In the genomic region with DNA sequence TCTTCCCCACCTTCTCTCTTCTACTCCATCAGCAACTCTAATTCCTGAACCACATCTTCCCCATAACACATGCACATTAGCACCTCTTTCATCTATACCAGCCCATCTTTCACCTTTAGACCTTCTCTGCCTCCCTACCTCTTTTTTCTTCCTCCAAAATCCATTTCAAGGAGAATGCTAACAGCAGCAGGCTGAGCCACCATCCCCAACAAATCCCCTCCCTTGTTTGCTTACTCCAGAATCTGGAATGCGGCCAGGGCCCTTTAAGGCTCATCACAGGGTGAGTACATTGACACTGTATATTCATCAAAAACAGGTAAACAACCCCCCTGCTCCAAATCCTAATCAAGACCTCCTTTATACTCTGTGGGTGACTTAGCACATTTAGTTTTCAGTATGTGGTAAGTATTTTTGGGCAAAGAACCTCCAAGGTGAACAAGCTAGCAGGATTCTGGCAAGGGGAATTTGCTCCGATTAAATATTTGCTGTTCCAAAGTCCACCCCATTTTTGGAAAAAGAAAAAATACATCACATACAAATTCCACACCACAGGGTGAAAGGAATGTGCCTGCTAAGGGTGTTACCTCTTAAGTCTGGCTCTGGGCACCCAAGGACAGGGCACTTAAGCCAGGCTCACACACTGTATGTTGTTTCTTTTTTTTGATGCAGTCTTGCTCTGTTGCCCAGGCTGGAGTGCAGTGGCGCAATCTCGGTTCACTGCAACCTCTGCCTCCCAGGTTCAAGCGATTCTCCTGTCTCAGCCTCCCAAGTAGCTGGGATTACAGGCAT, we compare ENCODE assay signal across 1 cellular context.
TF ChIP-seq lines count a peak whose summit lies in the region.

No MANE protein-coding gene starts in this region.

TF ChIP-seq in HepG2, 621 proteins besides CTCF, POLR2A, EP300 and RAD21 (continued from another document and continues in another):
- TF ChIP-seq SALL1 (CRISPR knock-in tag; IDR thresholded peaks at IDR 0.05) (peak; percentile 87), CBFB (CRISPR knock-in tag; IDR thresholded peaks at IDR 0.05) (no peak), ZKSCAN5 (CRISPR knock-in tag; IDR thresholded peaks at IDR 0.05) (no peak), MIXL1 (CRISPR knock-in tag; IDR thresholded peaks at IDR 0.05) (peak; percentile 16; the same call in 1 of the 2 replicates), ZMYM4 (CRISPR knock-in tag; IDR thresholded peaks at IDR 0.05) (peak; percentile 10; the same call in 1 of the 2 replicates), TCF12 (IDR thresholded peaks at IDR 0.05) (no peak), TCF12 (CRISPR knock-in tag; IDR thresholded peaks at IDR 0.05) (peak; percentile 6; the same call in 1 of the 2 replicates), MEF2D (CRISPR knock-in tag; IDR thresholded peaks at IDR 0.05) (peak; percentile 98), NR1H2 (CRISPR knock-in tag; IDR thresholded peaks at IDR 0.05; ENCODE audit: borderline replicate concordance, low read depth) (no peak), ZNF644 (CRISPR knock-in tag; IDR thresholded peaks at IDR 0.05; ENCODE audit: low read depth) (0 out of 2 replicates have a peak, but pooled peaks have one; percentile 50), ZSCAN22 (CRISPR knock-in tag; IDR thresholded peaks at IDR 0.05) (no peak), NCOA2 (CRISPR knock-in tag; IDR thresholded peaks at IDR 0.05) (peak; percentile 88), ZNF121 (CRISPR knock-in tag; IDR thresholded peaks at IDR 0.05) (peak; percentile 100), ZBTB42 (CRISPR knock-in tag; IDR thresholded peaks at IDR 0.05) (no peak), ZNF678 (CRISPR knock-in tag; IDR thresholded peaks at IDR 0.05) (no peak), ZNF12 (CRISPR knock-in tag; IDR thresholded peaks at IDR 0.05) (no peak; the same call in 1 of the 2 replicates), ZNF331 (CRISPR knock-in tag; IDR thresholded peaks at IDR 0.05) (0 out of 2 replicates have a peak, but pooled peaks have one; percentile 11), ZNF768 (CRISPR knock-in tag; IDR thresholded peaks at IDR 0.05) (no peak), DNMT3B (CRISPR knock-in tag; conservative IDR thresholded peaks at IDR 0.05) (peak; percentile 74; the same call in 1 of the 2 replicates), RFXANK (CRISPR knock-in tag; IDR thresholded peaks at IDR 0.05) (0 out of 2 replicates have a peak, but pooled peaks have one; percentile 26), ZNF878 (CRISPR knock-in tag; IDR thresholded peaks at IDR 0.05) (0 out of 2 replicates have a peak, but pooled peaks have one; percentile 44), ZNF7 (CRISPR knock-in tag; IDR thresholded peaks at IDR 0.05) (peak; percentile 94), PITX1 (CRISPR knock-in tag; IDR thresholded peaks at IDR 0.05) (peak; percentile 70), KDM1A (CRISPR knock-in tag; IDR thresholded peaks at IDR 0.05) (peak; percentile 88; the same call in 1 of the 2 replicates), RXRB (CRISPR knock-in tag; IDR thresholded peaks at IDR 0.05; ENCODE audit: borderline replicate concordance) (0 out of 2 replicates have a peak, but pooled peaks have one; percentile 15), FOXP1 (IDR thresholded peaks at IDR 0.05) (peak; percentile 92), FOXP1 (CRISPR knock-in tag; IDR thresholded peaks at IDR 0.05) (peak; percentile 91), BORCS8-MEF2B (CRISPR knock-in tag; IDR thresholded peaks at IDR 0.05) (no peak), HHEX (CRISPR knock-in tag; IDR thresholded peaks at IDR 0.05) (peak; percentile 67; the same call in 1 of the 2 replicates), RBM22 (optimal IDR thresholded peaks at IDR 0.05; ENCODE audit: low read length) (no peak)
- TF ChIP-seq, protein P1, sequence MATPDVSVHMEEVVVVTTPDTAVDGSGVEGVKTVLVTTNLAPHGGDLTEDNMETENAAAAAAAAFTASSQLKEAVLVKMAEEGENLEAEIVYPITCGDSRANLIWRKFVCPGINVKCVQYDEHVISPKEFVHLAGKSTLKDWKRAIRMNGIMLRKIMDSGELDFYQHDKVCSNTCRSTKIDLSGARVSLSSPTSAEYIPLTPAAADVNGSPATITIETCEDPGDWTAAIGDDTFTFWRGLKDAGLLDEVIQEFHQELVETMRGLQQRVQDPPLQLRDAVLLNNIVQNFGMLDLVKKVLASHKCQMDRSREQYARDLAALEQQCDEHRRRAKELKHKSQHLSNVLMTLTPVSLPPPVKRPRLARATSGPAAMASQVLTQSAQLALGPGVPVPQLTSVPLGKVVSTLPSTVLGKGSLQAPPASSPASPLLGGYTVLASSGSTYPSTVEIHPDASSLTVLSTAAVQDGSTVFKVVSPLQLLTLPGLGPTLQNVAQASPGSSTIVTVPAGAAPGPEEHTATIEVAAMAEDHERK (CRISPR knock-in tag; IDR thresholded peaks at IDR 0.05; ENCODE audit: low read depth) = no peak
- TF ChIP-seq, protein P2, sequence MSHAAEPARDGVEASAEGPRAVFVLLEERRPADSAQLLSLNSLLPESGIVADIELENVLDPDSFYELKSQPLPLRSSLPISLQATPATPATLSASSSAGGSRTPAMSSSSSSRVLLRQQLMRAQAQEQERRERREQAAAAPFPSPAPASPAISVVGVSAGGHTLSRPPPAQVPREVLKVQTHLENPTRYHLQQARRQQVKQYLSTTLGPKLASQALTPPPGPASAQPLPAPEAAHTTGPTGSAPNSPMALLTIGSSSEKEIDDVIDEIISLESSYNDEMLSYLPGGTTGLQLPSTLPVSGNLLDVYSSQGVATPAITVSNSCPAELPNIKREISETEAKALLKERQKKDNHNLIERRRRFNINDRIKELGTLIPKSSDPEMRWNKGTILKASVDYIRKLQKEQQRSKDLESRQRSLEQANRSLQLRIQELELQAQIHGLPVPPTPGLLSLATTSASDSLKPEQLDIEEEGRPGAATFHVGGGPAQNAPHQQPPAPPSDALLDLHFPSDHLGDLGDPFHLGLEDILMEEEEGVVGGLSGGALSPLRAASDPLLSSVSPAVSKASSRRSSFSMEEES (CRISPR knock-in tag; IDR thresholded peaks at IDR 0.05) = peak; percentile 65; the same call in 1 of the 2 replicates
- TF ChIP-seq, protein P3, sequence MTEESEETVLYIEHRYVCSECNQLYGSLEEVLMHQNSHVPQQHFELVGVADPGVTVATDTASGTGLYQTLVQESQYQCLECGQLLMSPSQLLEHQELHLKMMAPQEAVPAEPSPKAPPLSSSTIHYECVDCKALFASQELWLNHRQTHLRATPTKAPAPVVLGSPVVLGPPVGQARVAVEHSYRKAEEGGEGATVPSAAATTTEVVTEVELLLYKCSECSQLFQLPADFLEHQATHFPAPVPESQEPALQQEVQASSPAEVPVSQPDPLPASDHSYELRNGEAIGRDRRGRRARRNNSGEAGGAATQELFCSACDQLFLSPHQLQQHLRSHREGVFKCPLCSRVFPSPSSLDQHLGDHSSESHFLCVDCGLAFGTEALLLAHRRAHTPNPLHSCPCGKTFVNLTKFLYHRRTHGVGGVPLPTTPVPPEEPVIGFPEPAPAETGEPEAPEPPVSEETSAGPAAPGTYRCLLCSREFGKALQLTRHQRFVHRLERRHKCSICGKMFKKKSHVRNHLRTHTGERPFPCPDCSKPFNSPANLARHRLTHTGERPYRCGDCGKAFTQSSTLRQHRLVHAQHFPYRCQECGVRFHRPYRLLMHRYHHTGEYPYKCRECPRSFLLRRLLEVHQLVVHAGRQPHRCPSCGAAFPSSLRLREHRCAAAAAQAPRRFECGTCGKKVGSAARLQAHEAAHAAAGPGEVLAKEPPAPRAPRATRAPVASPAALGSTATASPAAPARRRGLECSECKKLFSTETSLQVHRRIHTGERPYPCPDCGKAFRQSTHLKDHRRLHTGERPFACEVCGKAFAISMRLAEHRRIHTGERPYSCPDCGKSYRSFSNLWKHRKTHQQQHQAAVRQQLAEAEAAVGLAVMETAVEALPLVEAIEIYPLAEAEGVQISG (CRISPR knock-in tag; IDR thresholded peaks at IDR 0.05) = peak; percentile 12; the same call in 1 of the 2 replicates
- TF ChIP-seq, protein P4, sequence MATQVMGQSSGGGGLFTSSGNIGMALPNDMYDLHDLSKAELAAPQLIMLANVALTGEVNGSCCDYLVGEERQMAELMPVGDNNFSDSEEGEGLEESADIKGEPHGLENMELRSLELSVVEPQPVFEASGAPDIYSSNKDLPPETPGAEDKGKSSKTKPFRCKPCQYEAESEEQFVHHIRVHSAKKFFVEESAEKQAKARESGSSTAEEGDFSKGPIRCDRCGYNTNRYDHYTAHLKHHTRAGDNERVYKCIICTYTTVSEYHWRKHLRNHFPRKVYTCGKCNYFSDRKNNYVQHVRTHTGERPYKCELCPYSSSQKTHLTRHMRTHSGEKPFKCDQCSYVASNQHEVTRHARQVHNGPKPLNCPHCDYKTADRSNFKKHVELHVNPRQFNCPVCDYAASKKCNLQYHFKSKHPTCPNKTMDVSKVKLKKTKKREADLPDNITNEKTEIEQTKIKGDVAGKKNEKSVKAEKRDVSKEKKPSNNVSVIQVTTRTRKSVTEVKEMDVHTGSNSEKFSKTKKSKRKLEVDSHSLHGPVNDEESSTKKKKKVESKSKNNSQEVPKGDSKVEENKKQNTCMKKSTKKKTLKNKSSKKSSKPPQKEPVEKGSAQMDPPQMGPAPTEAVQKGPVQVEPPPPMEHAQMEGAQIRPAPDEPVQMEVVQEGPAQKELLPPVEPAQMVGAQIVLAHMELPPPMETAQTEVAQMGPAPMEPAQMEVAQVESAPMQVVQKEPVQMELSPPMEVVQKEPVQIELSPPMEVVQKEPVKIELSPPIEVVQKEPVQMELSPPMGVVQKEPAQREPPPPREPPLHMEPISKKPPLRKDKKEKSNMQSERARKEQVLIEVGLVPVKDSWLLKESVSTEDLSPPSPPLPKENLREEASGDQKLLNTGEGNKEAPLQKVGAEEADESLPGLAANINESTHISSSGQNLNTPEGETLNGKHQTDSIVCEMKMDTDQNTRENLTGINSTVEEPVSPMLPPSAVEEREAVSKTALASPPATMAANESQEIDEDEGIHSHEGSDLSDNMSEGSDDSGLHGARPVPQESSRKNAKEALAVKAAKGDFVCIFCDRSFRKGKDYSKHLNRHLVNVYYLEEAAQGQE (IDR thresholded peaks at IDR 0.05; ENCODE audit: borderline replicate concordance in 1 of 2, low read depth in 1 of 2, low read length in 2 of 2) = 0 out of 4 replicates have a peak, but pooled peaks of 1 of the 2 experiments have one; percentile 12
- TF ChIP-seq, protein P5, sequence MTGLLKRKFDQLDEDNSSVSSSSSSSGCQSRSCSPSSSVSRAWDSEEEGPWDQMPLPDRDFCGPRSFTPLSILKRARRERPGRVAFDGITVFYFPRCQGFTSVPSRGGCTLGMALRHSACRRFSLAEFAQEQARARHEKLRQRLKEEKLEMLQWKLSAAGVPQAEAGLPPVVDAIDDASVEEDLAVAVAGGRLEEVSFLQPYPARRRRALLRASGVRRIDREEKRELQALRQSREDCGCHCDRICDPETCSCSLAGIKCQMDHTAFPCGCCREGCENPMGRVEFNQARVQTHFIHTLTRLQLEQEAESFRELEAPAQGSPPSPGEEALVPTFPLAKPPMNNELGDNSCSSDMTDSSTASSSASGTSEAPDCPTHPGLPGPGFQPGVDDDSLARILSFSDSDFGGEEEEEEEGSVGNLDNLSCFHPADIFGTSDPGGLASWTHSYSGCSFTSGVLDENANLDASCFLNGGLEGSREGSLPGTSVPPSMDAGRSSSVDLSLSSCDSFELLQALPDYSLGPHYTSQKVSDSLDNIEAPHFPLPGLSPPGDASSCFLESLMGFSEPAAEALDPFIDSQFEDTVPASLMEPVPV (CRISPR knock-in tag; IDR thresholded peaks at IDR 0.05) = 0 out of 2 replicates have a peak, but pooled peaks have one; percentile 53
- TF ChIP-seq, protein P6, sequence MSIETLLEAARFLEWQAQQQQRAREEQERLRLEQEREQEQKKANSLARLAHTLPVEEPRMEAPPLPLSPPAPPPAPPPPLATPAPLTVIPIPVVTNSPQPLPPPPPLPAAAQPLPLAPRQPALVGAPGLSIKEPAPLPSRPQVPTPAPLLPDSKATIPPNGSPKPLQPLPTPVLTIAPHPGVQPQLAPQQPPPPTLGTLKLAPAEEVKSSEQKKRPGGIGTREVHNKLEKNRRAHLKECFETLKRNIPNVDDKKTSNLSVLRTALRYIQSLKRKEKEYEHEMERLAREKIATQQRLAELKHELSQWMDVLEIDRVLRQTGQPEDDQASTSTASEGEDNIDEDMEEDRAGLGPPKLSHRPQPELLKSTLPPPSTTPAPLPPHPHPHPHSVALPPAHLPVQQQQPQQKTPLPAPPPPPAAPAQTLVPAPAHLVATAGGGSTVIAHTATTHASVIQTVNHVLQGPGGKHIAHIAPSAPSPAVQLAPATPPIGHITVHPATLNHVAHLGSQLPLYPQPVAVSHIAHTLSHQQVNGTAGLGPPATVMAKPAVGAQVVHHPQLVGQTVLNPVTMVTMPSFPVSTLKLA (IDR thresholded peaks at IDR 0.05) = no peak; the same call in 1 of the 2 replicates
- TF ChIP-seq, protein P7, sequence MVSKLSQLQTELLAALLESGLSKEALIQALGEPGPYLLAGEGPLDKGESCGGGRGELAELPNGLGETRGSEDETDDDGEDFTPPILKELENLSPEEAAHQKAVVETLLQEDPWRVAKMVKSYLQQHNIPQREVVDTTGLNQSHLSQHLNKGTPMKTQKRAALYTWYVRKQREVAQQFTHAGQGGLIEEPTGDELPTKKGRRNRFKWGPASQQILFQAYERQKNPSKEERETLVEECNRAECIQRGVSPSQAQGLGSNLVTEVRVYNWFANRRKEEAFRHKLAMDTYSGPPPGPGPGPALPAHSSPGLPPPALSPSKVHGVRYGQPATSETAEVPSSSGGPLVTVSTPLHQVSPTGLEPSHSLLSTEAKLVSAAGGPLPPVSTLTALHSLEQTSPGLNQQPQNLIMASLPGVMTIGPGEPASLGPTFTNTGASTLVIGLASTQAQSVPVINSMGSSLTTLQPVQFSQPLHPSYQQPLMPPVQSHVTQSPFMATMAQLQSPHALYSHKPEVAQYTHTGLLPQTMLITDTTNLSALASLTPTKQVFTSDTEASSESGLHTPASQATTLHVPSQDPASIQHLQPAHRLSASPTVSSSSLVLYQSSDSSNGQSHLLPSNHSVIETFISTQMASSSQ (IDR thresholded peaks at IDR 0.05; ENCODE audit: low read depth) = peak; percentile 19; the same call in 1 of the 2 replicates
- TF ChIP-seq, protein P7 (CRISPR knock-in tag; IDR thresholded peaks at IDR 0.05; ENCODE audit: borderline replicate concordance) = peak; percentile 48; the same call in 1 of the 2 replicates
- TF ChIP-seq, protein P8, sequence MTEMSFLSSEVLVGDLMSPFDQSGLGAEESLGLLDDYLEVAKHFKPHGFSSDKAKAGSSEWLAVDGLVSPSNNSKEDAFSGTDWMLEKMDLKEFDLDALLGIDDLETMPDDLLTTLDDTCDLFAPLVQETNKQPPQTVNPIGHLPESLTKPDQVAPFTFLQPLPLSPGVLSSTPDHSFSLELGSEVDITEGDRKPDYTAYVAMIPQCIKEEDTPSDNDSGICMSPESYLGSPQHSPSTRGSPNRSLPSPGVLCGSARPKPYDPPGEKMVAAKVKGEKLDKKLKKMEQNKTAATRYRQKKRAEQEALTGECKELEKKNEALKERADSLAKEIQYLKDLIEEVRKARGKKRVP (CRISPR knock-in tag; IDR thresholded peaks at IDR 0.05) = 0 out of 4 replicates have a peak, but pooled peaks of 1 of the 2 experiments have one; percentile 41
